Comparison of ENCODE assay signal across 1 cellular context in the genomic region with DNA sequence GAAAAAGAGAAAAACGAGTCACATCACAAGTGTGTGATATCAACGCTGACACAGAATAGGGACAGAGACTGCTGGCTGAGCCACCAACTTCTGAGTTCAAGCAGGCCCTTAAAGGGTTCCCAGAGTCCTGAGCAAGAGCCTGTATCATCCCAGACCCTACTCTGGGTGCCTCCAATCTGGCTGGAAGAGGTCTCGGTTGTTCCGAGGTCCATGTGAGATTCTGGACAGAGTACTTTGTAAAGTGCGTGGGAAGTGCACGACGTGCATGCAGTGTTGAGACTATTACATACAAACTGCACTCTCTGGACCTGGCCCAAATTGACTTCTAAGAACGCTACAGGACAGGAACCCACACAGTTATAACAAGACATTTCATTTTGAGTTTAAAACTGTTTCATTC.
TF ChIP-seq lines count a peak whose summit lies in the region.

No MANE protein-coding gene starts in this region.

TF ChIP-seq in K562, 482 proteins besides CTCF, POLR2A, EP300 and RAD21:
- TF ChIP-seq ZBTB7A (IDR thresholded peaks at IDR 0.05; ENCODE audit: borderline replicate concordance, control insufficient read depth, low read depth, low read length) = no peak
- no peak for TF ChIP-seq CXXC5 (CRISPR knock-in tag; IDR thresholded peaks at IDR 0.05)
- TF ChIP-seq TEAD1 (CRISPR knock-in tag; IDR thresholded peaks at IDR 0.05) = no peak
- TF ChIP-seq MTA1 (IDR thresholded peaks at IDR 0.05; ENCODE audit: borderline replicate concordance) = no peak
- no peak for TF ChIP-seq RBBP5 (IDR thresholded peaks at IDR 0.05; ENCODE audit: borderline replicate concordance, insufficient read depth, low read length, poor library complexity, severe bottlenecking)
- no peak for TF ChIP-seq RCOR1 (IDR thresholded peaks at IDR 0.05; ENCODE audit: borderline replicate concordance in 1 of 2, low read depth in 2 of 2, low read length in 2 of 2)
- TF ChIP-seq, protein P1, sequence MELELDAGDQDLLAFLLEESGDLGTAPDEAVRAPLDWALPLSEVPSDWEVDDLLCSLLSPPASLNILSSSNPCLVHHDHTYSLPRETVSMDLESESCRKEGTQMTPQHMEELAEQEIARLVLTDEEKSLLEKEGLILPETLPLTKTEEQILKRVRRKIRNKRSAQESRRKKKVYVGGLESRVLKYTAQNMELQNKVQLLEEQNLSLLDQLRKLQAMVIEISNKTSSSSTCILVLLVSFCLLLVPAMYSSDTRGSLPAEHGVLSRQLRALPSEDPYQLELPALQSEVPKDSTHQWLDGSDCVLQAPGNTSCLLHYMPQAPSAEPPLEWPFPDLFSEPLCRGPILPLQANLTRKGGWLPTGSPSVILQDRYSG (tag; conservative IDR thresholded peaks at IDR 0.05; ENCODE audit: low read depth) = no peak
